ENCODE assay signal across 8 cellular contexts in genomic region chr1:169712309-169712631, GRCh38. TPM values are rescaled to one million over a fixed set of nuclear protein-coding genes. Genes with fewer than 3 reads are reported as not detected.
DNase-seq lines count a peak whose midpoint lies in the region; ATAC-seq and TF ChIP-seq lines count a peak whose summit lies in the region.
"Had no signal": no experiment of that assay in that cellular context is flagged by ENCODE, and none has a peak within 500 bp of the region (broad histone marks: within the 10 kb centered on the region; RNA-seq: fewer than 3 reads in every experiment).

No MANE protein-coding gene starts in this region.

- peak overlapping the region; percentile 58; the same call in 1 of the 2 replicates for H3K4me2 ChIP-seq in BLaER1

- H4K20me1 ChIP-seq in BLaER1: no peaks in the 10 kb centered on the region

- no peaks in the 10 kb centered on the region for H3K27me3 ChIP-seq in BLaER1

- intact Hi-C loops in Calu3 (cut with micrococcal nuclease; ENCODE audit: unreplicated experiment): loop anchor here (1.0 to 5.0 kb wide), 3 partner anchors 80 to 126 kb away; partner anchors contain the start of genes F5 and METTL18

- no peaks in the 10 kb centered on the region for H3K36me3 ChIP-seq in BLaER1

- peaks cover 10% of the 10 kb centered on the region for H3K4me1 ChIP-seq in BLaER1

- BruUV-seq in Calu3 (replicated peaks; lab: Mats Ljungman, UMichigan): no TSS peak

- H3K4me3 Mint-ChIP-seq in Calu3 (ENCODE audit: low read depth, unreplicated experiment): peak overlapping the region; percentile 41
- H3K4me3 Mint-ChIP-seq in T-cell: peak overlapping the region in 1 of 3 donors; percentile 91
- H3K4me3 Mint-ChIP-seq in memory B cell: no peak overlapping the region

- CTCF ChIA-PET in Calu3 (lab: Charles Lee) (interaction anchor here (0.7 to 1.3 kb wide), 12 partner anchors 14 to 1109 kb away, joined by 3 to 41 read pairs (median 4); partner anchors contain the start of genes F5, METTL18 and SLC19A2), T-cell (lab: Charles Lee) (interaction anchor here (0.5 to 3.9 kb wide), 36 partner anchors 11 to 1369 kb away, joined by 3 to 69 read pairs (median 4); partner anchors contain the start of genes F5 (in 2 of the 2), BLZF1 (in 1 of the 2), METTL18 (in 1 of the 2) and NME7 (in 1 of the 2))

- H3K4me1 Mint-ChIP-seq in Calu3 (ENCODE audit: low read depth, unreplicated experiment) (peaks cover 10% of the 10 kb centered on the region), T-cell (peaks cover 13 to 29% (median 23%) of the 10 kb centered on the region in 3 donors), memory B cell (peaks cover 19% of the 10 kb centered on the region)

- H3K9me3 Mint-ChIP-seq in Calu3 (ENCODE audit: low read depth, unreplicated experiment) (peaks cover 2% of the 10 kb centered on the region), T-cell (peaks cover 0 to 9% (median 3%) of the 10 kb centered on the region in 3 donors), memory B cell (no peaks in the 10 kb centered on the region)

- H3K36me3 Mint-ChIP-seq in Calu3 (ENCODE audit: insufficient read depth, unreplicated experiment) (no peaks in the 10 kb centered on the region), T-cell (peaks cover 18% of the 10 kb centered on the region), memory B cell (peaks cover 15% of the 10 kb centered on the region)

- no peak for ATAC-seq in T-cell (replicated peaks in 1 of 4)
- no peak for ATAC-seq in memory B cell (ENCODE audit: low read depth)

- no peak overlapping the region for H3K9ac ChIP-seq in BLaER1

- peaks cover 9% of the 10 kb centered on the region; the same call in 1 of the 2 replicates for H3K9me3 ChIP-seq in BLaER1

- in situ Hi-C loops in GM13977 (cut with MboI; ENCODE audit: low pct_unique_long_range_greater_than_20kb, low sequenced_read_pairs, unreplicated experiment): no loop called here

- H3K27me3 Mint-ChIP-seq in Calu3 (ENCODE audit: unreplicated experiment) (peaks cover 13% of the 10 kb centered on the region), T-cell (peaks cover 3% of the 10 kb centered on the region in 2 donors), memory B cell (no peaks in the 10 kb centered on the region)

- no peak for DNase-seq in Calu3
- DNase-seq in T-cell: no peak
- DNase-seq in memory B cell (ENCODE audit: low spot score in 2 of 2): no peak
- no peak for DNase-seq in GM13977 (ENCODE audit: low spot score)
- no peak for DNase-seq in midbrain (lab: John Stamatoyannopoulos, UW)
- DNase-seq in AML-193 (lab: John Stamatoyannopoulos, UW): no peak

- TF ChIP-seq CTCF in Calu3 (IDR thresholded peaks at IDR 0.05; ENCODE audit: unreplicated experiment) (no peak), GM13977 (IDR thresholded peaks at IDR 0.05; ENCODE audit: extremely low read depth, insufficient read depth, missing control alignments) (no peak)

- POLR2A ChIA-PET in T-cell (lab: Charles Lee): interaction anchor here in 1 of 2 donors (0.7 to 1.0 kb wide), 2 partner anchors 18 to 212 kb away, joined by 3 to 4 read pairs; no protein-coding TSS in a partner anchor

- H3K27ac Mint-ChIP-seq in Calu3 (ENCODE audit: unreplicated experiment) (no peak overlapping the region), T-cell (peak overlapping the region; percentile 75 to 99), memory B cell (peak overlapping the region; percentile 80)

- H3K4me3 ChIP-seq in BLaER1: no peak overlapping the region

- H3K27ac ChIP-seq in BLaER1: no peak overlapping the region

RNA-seq across cellular contexts. Expression of gene SELL, which starts 0.8 kb away (rescaled TPM):
- 6.2 and 12.1 TPM in 2 replicates for total RNA-seq in Calu3 (2022)
- 100 to 1,000 TPM; 305 to 461 (median 336) TPM for total RNA-seq in T-cell

RNA-seq across cellular contexts. Expression of gene SELE, which starts 21.6 kb away (rescaled TPM):
- total RNA-seq in Calu3 (2022) (not detected in 2 replicates), T-cell (not detected)
- total RNA-seq: activated CD4-positive, alpha-beta T cell treated with anti-CD3 and anti-CD28 coated beads for 36 hours had no signal

Comparison
In these comparisons a context has a peak if more than half of its experiments do, and no peak if none do; other contexts are left out.
1. RNA of gene SELL, which starts 0.8 kb away (total RNA-seq): 305 to 461 TPM in T-cell; 6.2 to 12.1 TPM in Calu3; every median in the first group is over 10 times any median in the second.